8 cellular contexts compared by ENCODE assay signal in the genomic region with DNA sequence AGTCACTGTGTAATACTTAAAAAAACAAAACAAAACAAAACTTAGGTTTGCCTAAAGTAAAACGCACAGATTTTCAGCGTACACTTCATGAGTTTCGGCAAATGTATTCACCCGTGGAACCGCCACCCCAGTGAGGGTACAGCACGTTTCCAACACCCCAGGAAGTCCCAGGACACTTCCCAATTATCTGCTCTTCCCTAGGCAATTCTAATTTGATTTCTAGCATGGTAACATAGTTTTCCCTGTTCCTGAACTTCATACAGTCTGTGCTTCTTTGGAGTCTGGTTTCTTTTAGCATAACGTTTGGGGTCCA.
DNase-seq lines count a peak whose midpoint lies in the region; ATAC-seq and TF ChIP-seq lines count a peak whose summit lies in the region.

No MANE protein-coding gene starts in this region.

- peaks cover 42% of the 10 kb centered on the region for H3K79me2 ChIP-seq in Loucy (ENCODE audit: insufficient read depth, low read length)

- no peaks in the 10 kb centered on the region for H3K9me3 Mint-ChIP-seq in nephron progenitor cell

- no peaks in the 10 kb centered on the region for H3K9me2 ChIP-seq in Loucy (replicated peaks; ENCODE audit: low read depth, low read length)

- no peak for DNase-seq in GM12865 (ENCODE audit: low read depth)
- DNase-seq in nephron progenitor cell: peak; percentile 3
- no peak for DNase-seq in GF-D8 (lab: John Stamatoyannopoulos, UW)
- DNase-seq in RPMI8226: no peak

- H3K4me3 ChIP-seq in GM12865 (ENCODE audit: low read depth, low read length): peak overlapping the region; percentile 63
- H3K4me3 ChIP-seq in Loucy (ENCODE audit: low read length, poor library complexity, severe bottlenecking): peak overlapping the region; percentile 94
- H3K4me3 ChIP-seq in duodenal mucosa (ENCODE audit: low read depth in 1 of 2, low read length in 2 of 2): peak overlapping the region; percentile 74 to 90

- ATAC-seq in GM21528 (IDR thresholded peaks at IDR 0.05; ENCODE audit: low FRiP score, unreplicated experiment) (no peak), GM18517 (IDR thresholded peaks at IDR 0.05; ENCODE audit: unreplicated experiment) (no peak)

- H3K27me3 ChIP-seq in Loucy (ENCODE audit: insufficient read depth, low read length, poor library complexity, severe bottlenecking) (no peaks in the 10 kb centered on the region), duodenal mucosa (ENCODE audit: control insufficient read depth in 1 of 2, insufficient read depth in 2 of 2, low read length in 2 of 2) (no peaks in the 10 kb centered on the region)

- H3K4me2 ChIP-seq in Loucy (ENCODE audit: low read depth, low read length, poor library complexity, severe bottlenecking): peak overlapping the region; percentile 100

- H4K20me1 ChIP-seq in Loucy (ENCODE audit: insufficient read depth, low read length, poor library complexity, severe bottlenecking): peaks cover 33% of the 10 kb centered on the region

- H3K36me3 ChIP-seq in Loucy (ENCODE audit: insufficient read depth, low read length) (no peaks in the 10 kb centered on the region), duodenal mucosa (ENCODE audit: control insufficient read depth in 1 of 2, insufficient read depth in 2 of 2, low read length in 2 of 2) (no peaks in the 10 kb centered on the region)

- H3K27ac Mint-ChIP-seq in nephron progenitor cell: peak overlapping the region; percentile 77

- no peak overlapping the region for H3K4me3 Mint-ChIP-seq in nephron progenitor cell

- peak overlapping the region; percentile 94 for H3K27ac ChIP-seq in duodenal mucosa (ENCODE audit: low read depth, low read length)

- no peaks in the 10 kb centered on the region for H3K9me3 ChIP-seq in Loucy (ENCODE audit: insufficient read depth, low read depth, low read length)
- H3K9me3 ChIP-seq in duodenal mucosa (ENCODE audit: control insufficient read depth in 1 of 2, low read length in 2 of 2): no peaks in the 10 kb centered on the region

- H3K4me1 Mint-ChIP-seq in nephron progenitor cell: peaks cover 6% of the 10 kb centered on the region

- TF ChIP-seq CTCF in GM12865 (IDR thresholded peaks at IDR 0.05; ENCODE audit: insufficient read depth, low read depth, low read length, missing control alignments): no peak
- TF ChIP-seq CTCF in Loucy (conservative IDR thresholded peaks at IDR 0.05; ENCODE audit: low read length): no peak
- no peak for TF ChIP-seq CTCF in nephron progenitor cell (IDR thresholded peaks at IDR 0.05)

- H3K9ac ChIP-seq in Loucy (ENCODE audit: low read depth, low read length, poor library complexity, severe bottlenecking): peak overlapping the region; percentile 80
- peak overlapping the region; percentile 64 to 76 for H3K9ac ChIP-seq in duodenal mucosa (ENCODE audit: low read depth in 1 of 2, low read length in 2 of 2)

- H3K36me3 Mint-ChIP-seq in nephron progenitor cell (ENCODE audit: low read depth): peaks cover 3% of the 10 kb centered on the region

- peak overlapping the region; percentile 99 for H2AFZ ChIP-seq in Loucy (ENCODE audit: low read length)

- H3K27me3 Mint-ChIP-seq in nephron progenitor cell (ENCODE audit: low read depth, poor library complexity): no peaks in the 10 kb centered on the region

- no peaks in the 10 kb centered on the region for H3F3A ChIP-seq in Loucy (ENCODE audit: low read depth)

- H3K4me1 ChIP-seq in Loucy (ENCODE audit: insufficient read depth, low read length, poor library complexity, severe bottlenecking) (peaks cover 34% of the 10 kb centered on the region), duodenal mucosa (ENCODE audit: control insufficient read depth in 1 of 2, insufficient read depth in 2 of 2, low read length in 2 of 2) (peaks cover 5 to 14% of the 10 kb centered on the region in 2 donors)
